Comparison of ENCODE assay signal across 8 cellular contexts in genomic region chr19:4455742-4456565, GRCh38. TPM values are rescaled to one million over a fixed set of nuclear protein-coding genes. Genes with fewer than 3 reads are reported as not detected.
DNase-seq lines count a peak whose midpoint lies in the region; ATAC-seq and TF ChIP-seq lines count a peak whose summit lies in the region.

No MANE protein-coding gene starts in this region.

- no peak for DNase-seq in activated T-cell treated with anti-CD3 and anti-CD28 coated beads, Interleukin-2, amount 50 U/mL, for 24 hours
- DNase-seq in activated T-cell treated with anti-CD3 and anti-CD28 coated beads, Interleukin-2, amount 50 U/mL, for 48 hours = no peak
- DNase-seq in memory B cell (ENCODE audit: low spot score in 2 of 2) = no peak
- no peak for DNase-seq in stimulated activated CD4-positive, alpha-beta T cell treated with anti-CD3 and anti-CD28 coated beads, Interleukin-12 subunit alpha, Interleukin-12 subunit beta, amount 100 ng/mL, for 4 hours

- H3K4me2 ChIP-seq in OCI-LY3 (ENCODE audit: low read length) = peak overlapping the region; percentile 100

- peaks cover 17% of the 10 kb centered on the region for H3K4me1 Mint-ChIP-seq in activated T-cell treated with anti-CD3 and anti-CD28 coated beads, Interleukin-2, amount 50 U/mL, for 24 hours (ENCODE audit: low read depth)
- peaks cover 25% of the 10 kb centered on the region for H3K4me1 Mint-ChIP-seq in memory B cell

- peak overlapping the region; percentile 89 for H3K27ac Mint-ChIP-seq in activated T-cell treated with anti-CD3 and anti-CD28 coated beads, Interleukin-2, amount 50 U/mL, for 24 hours
- peak overlapping the region; percentile 95 for H3K27ac Mint-ChIP-seq in memory B cell

- H3K27me3 ChIP-seq in OCI-LY3 (ENCODE audit: low read depth, low read length) = no peaks in the 10 kb centered on the region

- H3K36me3 Mint-ChIP-seq in activated T-cell treated with anti-CD3 and anti-CD28 coated beads, Interleukin-2, amount 50 U/mL, for 24 hours (ENCODE audit: low read depth) = peaks cover 23% of the 10 kb centered on the region
- peaks cover 11% of the 10 kb centered on the region for H3K36me3 Mint-ChIP-seq in memory B cell

- H3K9ac ChIP-seq in OCI-LY3 (ENCODE audit: low read length) = peak overlapping the region; percentile 77

- no peaks in the 10 kb centered on the region for H3K27me3 Mint-ChIP-seq in activated T-cell treated with anti-CD3 and anti-CD28 coated beads, Interleukin-2, amount 50 U/mL, for 24 hours
- H3K27me3 Mint-ChIP-seq in memory B cell = no peaks in the 10 kb centered on the region

- no peaks in the 10 kb centered on the region for H3K9me3 ChIP-seq in OCI-LY3 (ENCODE audit: insufficient read depth, low read length)

- H3K36me3 ChIP-seq in OCI-LY3 (replicated peaks; ENCODE audit: low read depth, low read length) = peaks cover 4% of the 10 kb centered on the region
- no peaks in the 10 kb centered on the region for H3K36me3 ChIP-seq in urinary bladder (ENCODE audit: insufficient read depth)

- H3K4me1 ChIP-seq in OCI-LY3 (ENCODE audit: low read length) = peaks cover 11% of the 10 kb centered on the region
- H3K4me1 ChIP-seq in urinary bladder (ENCODE audit: insufficient read depth) = no peaks in the 10 kb centered on the region

- peak overlapping the region; percentile 81 for H3K4me3 Mint-ChIP-seq in activated T-cell treated with anti-CD3 and anti-CD28 coated beads, Interleukin-2, amount 50 U/mL, for 24 hours
- H3K4me3 Mint-ChIP-seq in memory B cell = peak overlapping the region; percentile 88

- no peak overlapping the region for H3K27ac ChIP-seq in OCI-LY3 (ENCODE audit: low read length)
- H3K27ac ChIP-seq in cingulate gyrus (ENCODE audit: low read depth, low read length) = peak overlapping the region; percentile 72
- peak overlapping the region; percentile 46 for H3K27ac ChIP-seq in urinary bladder (ENCODE audit: low read depth)

- no peak for TF ChIP-seq CTCF in OCI-LY3 (IDR thresholded peaks at IDR 0.05; ENCODE audit: low read depth, low read length)

- no peaks in the 10 kb centered on the region for H3K9me3 Mint-ChIP-seq in activated T-cell treated with anti-CD3 and anti-CD28 coated beads, Interleukin-2, amount 50 U/mL, for 24 hours
- H3K9me3 Mint-ChIP-seq in memory B cell = no peaks in the 10 kb centered on the region

- no peak overlapping the region for H2AFZ ChIP-seq in OCI-LY3 (ENCODE audit: low read depth, low read length)

- WGBS in urinary bladder = 22% methylated on average over 15 of the region's 15 CpGs

- ATAC-seq in memory B cell (ENCODE audit: low read depth) (no peak), HG03442 (IDR thresholded peaks at IDR 0.05; ENCODE audit: unreplicated experiment) (no peak)

- H3K4me3 ChIP-seq in OCI-LY3 (ENCODE audit: low read length) (peak overlapping the region; percentile 98), urinary bladder (ENCODE audit: low read depth, low read length) (no peak overlapping the region)

- H4K20me1 ChIP-seq in OCI-LY3 (ENCODE audit: insufficient read depth, low read length) = peaks cover 15% of the 10 kb centered on the region; the same call in 1 of the 2 replicates

- H3K79me2 ChIP-seq in OCI-LY3 (ENCODE audit: low read length) = peaks cover 9% of the 10 kb centered on the region

RNA-seq across cellular contexts. Expression of gene UBXN6, which starts 1.6 kb away (rescaled TPM):
- 39.5 TPM for total RNA-seq in urinary bladder
- polyA plus RNA-seq in urinary bladder = 135 TPM

RNA-seq across cellular contexts. Expression of gene HDGFL2, which starts 16.1 kb away (rescaled TPM):
- total RNA-seq in urinary bladder = 22.2 TPM
- 51.4 TPM for polyA plus RNA-seq in urinary bladder

RNA-seq across cellular contexts. Expression of gene CHAF1A, which starts 53.5 kb away (rescaled TPM):
- total RNA-seq in urinary bladder = 9.0 TPM
- polyA plus RNA-seq in urinary bladder = 7.0 TPM

RNA-seq across cellular contexts. Expression of gene SH3GL1, which starts 55.6 kb away (rescaled TPM):
- total RNA-seq in urinary bladder = 18.6 TPM
- 88.3 TPM for polyA plus RNA-seq in urinary bladder
